ENCODE assay signal across 23 cellular contexts in the genomic region with DNA sequence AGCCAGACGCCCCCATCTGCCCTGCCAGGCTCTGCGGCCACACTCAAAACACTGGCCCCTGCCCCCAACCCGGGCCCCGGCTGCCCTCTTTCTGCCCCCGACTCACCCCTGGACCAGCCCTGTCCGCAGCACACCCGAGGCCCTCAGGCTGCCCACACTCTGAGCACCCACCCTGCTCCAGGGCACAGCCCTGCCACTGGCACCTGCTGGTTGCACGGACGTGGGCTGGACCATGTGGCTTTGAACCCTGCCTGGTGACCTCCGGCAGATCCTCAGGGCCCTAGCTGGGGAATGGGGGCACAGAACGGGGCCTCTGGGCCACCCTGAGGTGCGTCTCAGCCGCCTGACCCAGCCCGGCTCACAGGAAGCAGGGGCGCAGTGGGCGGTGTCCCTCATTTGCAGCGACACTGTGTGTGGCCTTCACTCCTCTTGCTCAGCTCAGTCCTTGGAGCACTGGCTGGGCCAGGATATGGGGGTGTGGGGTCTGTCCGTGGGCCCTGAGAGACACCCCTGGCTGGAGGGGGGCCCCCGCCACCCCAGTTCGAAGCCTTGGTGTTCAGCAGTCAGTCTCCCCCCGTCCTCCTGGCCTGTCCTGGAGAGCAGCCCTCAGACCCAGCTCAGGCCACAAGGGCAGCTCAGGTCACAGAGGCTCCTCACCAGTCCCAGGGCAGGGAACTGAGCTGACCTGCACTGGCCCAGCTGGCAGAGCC.
DNase-seq lines count a peak whose midpoint lies in the region; ATAC-seq and TF ChIP-seq lines count a peak whose summit lies in the region.
"Had no signal": no experiment of that assay in that cellular context is flagged by ENCODE, and none has a peak within 500 bp of the region (broad histone marks: within the 10 kb centered on the region; RNA-seq: fewer than 3 reads in every experiment).

No MANE protein-coding gene starts in this region.

- WGBS in right cardiac atrium: 81% methylated on average over 21 of the region's 21 CpGs
- 80 to 83% methylated on average over 21 of the region's 21 CpGs for WGBS in sigmoid colon, 2 donors
- 72% methylated on average over 14 of the region's 21 CpGs; no CpG with 5 or more reads in 1 of the 2 donors for WGBS in transverse colon (ENCODE audit: low coverage in 1 of 2), 2 donors

- POLR2A ChIA-PET in HEK293T (lab: Yijun Ruan, JAX): no interaction called here

- no peak overlapping the region for H3K4me3 ChIP-seq in BLaER1
- no peak overlapping the region for H3K4me3 ChIP-seq in RWPE2 (ENCODE audit: severe bottlenecking)
- H3K4me3 ChIP-seq in right cardiac atrium (ENCODE audit: low read length): no peak overlapping the region
- H3K4me3 ChIP-seq in sigmoid colon: no peak overlapping the region
- no peak overlapping the region for H3K4me3 ChIP-seq in transverse colon
- H3K4me3 ChIP-seq: BLaER1 treated with 17β-estradiol and CSF1 and Interleukin-3, amounts not matched to agents 10 nM and 100 nM; GM12878; GM23248 had no signal

- H3K27me3 ChIP-seq in BLaER1 (no peaks in the 10 kb centered on the region), RWPE2 (ENCODE audit: insufficient read depth, poor library complexity, severe bottlenecking) (no peaks in the 10 kb centered on the region), right cardiac atrium (ENCODE audit: control insufficient read depth, insufficient read depth) (no peaks in the 10 kb centered on the region), sigmoid colon (peaks cover 0 to 6% (median 0%) of the 10 kb centered on the region in 3 donors), transverse colon (no peaks in the 10 kb centered on the region)
- H3K27me3 ChIP-seq: BLaER1 treated with 17β-estradiol and CSF1 and Interleukin-3, amounts not matched to agents 10 nM and 100 nM had no signal

- no peak overlapping the region for H3K9ac ChIP-seq in BLaER1
- H3K9ac ChIP-seq: BLaER1 treated with 17β-estradiol and CSF1 and Interleukin-3, amounts not matched to agents 10 nM and 100 nM; GM23248 had no signal

- intact Hi-C loops in right cardiac atrium (cut with DNase I) (no loop called here), sigmoid colon (cut with DNase I) (no loop called here), transverse colon (cut with DNase I; ENCODE audit: low total_unique reads) (no loop called here)

- CTCF ChIA-PET in HEK293T (lab: Yijun Ruan, JAX): no interaction called here

- in situ Hi-C loops in transverse colon (cut with MboI; ENCODE audit: low pct_ligation_motif_present in 1 of 4, low pct_unique_long_range_greater_than_20kb in 1 of 4, low sequenced_read_pairs in 3 of 4): loop anchor here in 2 of 4 donors (25.0 kb wide), 1 partner anchor 249 kb away; no protein-coding TSS in a partner anchor

- no peak for ATAC-seq in RWPE2 (ENCODE audit: low read depth)
- ATAC-seq in right cardiac atrium: peak in 1 of 2 donors; percentile 12
- ATAC-seq: GM12878 had no signal

- H3K9me3 ChIP-seq in BLaER1: no peaks in the 10 kb centered on the region
- no peaks in the 10 kb centered on the region for H3K9me3 ChIP-seq in RWPE2 (ENCODE audit: severe bottlenecking)
- no peaks in the 10 kb centered on the region for H3K9me3 ChIP-seq in right cardiac atrium (ENCODE audit: control insufficient read depth, low read length)
- H3K9me3 ChIP-seq in sigmoid colon: no peaks in the 10 kb centered on the region
- no peaks in the 10 kb centered on the region for H3K9me3 ChIP-seq in transverse colon
- H3K9me3 ChIP-seq: BLaER1 treated with 17β-estradiol and CSF1 and Interleukin-3, amounts not matched to agents 10 nM and 100 nM; Caco-2 had no signal

- peaks cover 60% of the 10 kb centered on the region for H3K4me1 ChIP-seq in BLaER1
- H3K4me1 ChIP-seq in RWPE2 (ENCODE audit: insufficient read depth, poor library complexity, severe bottlenecking): peaks cover 3% of the 10 kb centered on the region
- H3K4me1 ChIP-seq in right cardiac atrium (ENCODE audit: control insufficient read depth, insufficient read depth, low read length): no peaks in the 10 kb centered on the region
- H3K4me1 ChIP-seq in sigmoid colon: no peaks in the 10 kb centered on the region
- H3K4me1 ChIP-seq in transverse colon: no peaks in the 10 kb centered on the region
- H3K4me1 ChIP-seq: Caco-2 had no signal

- no peak for TF ChIP-seq POLR2A in sigmoid colon (IDR thresholded peaks at IDR 0.05)
- no peak for TF ChIP-seq POLR2A in transverse colon (IDR thresholded peaks at IDR 0.05)

- TF ChIP-seq EP300 in sigmoid colon (IDR thresholded peaks at IDR 0.05) (no peak), transverse colon (IDR thresholded peaks at IDR 0.05; ENCODE audit: low read depth) (no peak)

- no peaks in the 10 kb centered on the region for H4K20me1 ChIP-seq in BLaER1

- peak; percentile 46 for DNase-seq in RWPE2 (ENCODE audit: low spot score)
- peak; percentile 10 to 38 (median 38) for DNase-seq in right cardiac atrium
- DNase-seq in sigmoid colon: peak; percentile 54
- no peak for DNase-seq in transverse colon
- DNase-seq in NCI-H2196 (lab: John Stamatoyannopoulos, UW; ENCODE audit: unreplicated experiment): no peak
- DNase-seq in HEK293T (ENCODE audit: extremely low spot score): no peak
- DNase-seq: Caco-2; CD4-positive, alpha-beta memory T cell; DMS 273 treated with DMSO at 0.1 percent for 48 hours; DMS79 treated with DMSO at 0.1 percent for 48 hours; GM23248; HCEC 1CT; KG1; NCI-H1092 treated with DMSO at 0.1 percent for 48 hours; NCI-H1436 treated with DMSO at 0.1 percent for 48 hours; NCI-H2029; NCI-H345; NCI-H524 treated with DMSO at 0.1 percent for 48 hours; OCI-M1; SHP77 had no signal

- H3K27ac ChIP-seq in BLaER1 (peak overlapping the region; percentile 44), RWPE2 (ENCODE audit: poor library complexity, severe bottlenecking) (no peak overlapping the region), right cardiac atrium (ENCODE audit: low read length) (no peak overlapping the region), sigmoid colon (no peak overlapping the region), transverse colon (no peak overlapping the region)
- H3K27ac ChIP-seq: BLaER1 treated with 17β-estradiol and CSF1 and Interleukin-3, amounts not matched to agents 10 nM and 100 nM; GM23248 had no signal

- TF ChIP-seq CTCF in RWPE2 (IDR thresholded peaks at IDR 0.05; ENCODE audit: poor library complexity, severe bottlenecking) (no peak), sigmoid colon (IDR thresholded peaks at IDR 0.05) (no peak), transverse colon (IDR thresholded peaks at IDR 0.05) (no peak)

- no peak overlapping the region for H3K4me2 ChIP-seq in BLaER1
- H3K4me2 ChIP-seq: BLaER1 treated with 17β-estradiol and CSF1 and Interleukin-3, amounts not matched to agents 10 nM and 100 nM had no signal

- H3K36me3 ChIP-seq in BLaER1: no peaks in the 10 kb centered on the region
- H3K36me3 ChIP-seq in RWPE2 (ENCODE audit: low read depth): no peaks in the 10 kb centered on the region
- H3K36me3 ChIP-seq in sigmoid colon: no peaks in the 10 kb centered on the region
- H3K36me3 ChIP-seq in transverse colon: no peaks in the 10 kb centered on the region
- H3K36me3 ChIP-seq: BLaER1 treated with 17β-estradiol and CSF1 and Interleukin-3, amounts not matched to agents 10 nM and 100 nM had no signal

TF ChIP-seq in HEK293T, 16 proteins besides CTCF, POLR2A, EP300 and RAD21:
- no peak for TF ChIP-seq SP1 (IDR thresholded peaks at IDR 0.05)

Comparison
In these comparisons a context has a peak if more than half of its experiments do, and no peak if none do; other contexts are left out.
1. DNase-seq: peak in RWPE2 (single experiment), right cardiac atrium (3 of 3) and sigmoid colon (single experiment); none in transverse colon (single experiment), NCI-H2196 (single experiment) and HEK293T (single experiment).